Comparison of ENCODE assay signal across 1 cellular context in genomic region chr7:65006094-65006992, GRCh38.
TF ChIP-seq lines count a peak whose summit lies in the region.

Gene ERV3-1 (minus strand): TSS chr7:65006687. CDS start chr7:64993026, 13,661 bp downstream.

TF ChIP-seq in HepG2, 621 proteins besides CTCF, POLR2A, EP300 and RAD21 (continued from another document and continues in another):
- TF ChIP-seq ZNF276 (CRISPR knock-in tag; IDR thresholded peaks at IDR 0.05; ENCODE audit: low read depth) (0 out of 2 replicates have a peak, but pooled peaks have one; percentile 52), RBM22 (optimal IDR thresholded peaks at IDR 0.05; ENCODE audit: low read length) (no peak), GPN1 (CRISPR knock-in tag; IDR thresholded peaks at IDR 0.05; ENCODE audit: borderline replicate concordance) (no peak), ZKSCAN1 (IDR thresholded peaks at IDR 0.05; ENCODE audit: low read length) (no peak), CREB3 (CRISPR knock-in tag; IDR thresholded peaks at IDR 0.05) (no peak), CEBPG (CRISPR knock-in tag; IDR thresholded peaks at IDR 0.05) (no peak), KDM5A (IDR thresholded peaks at IDR 0.05; ENCODE audit: borderline replicate concordance, low read length) (peak; percentile 62; the same call in 1 of the 2 replicates), ATF7-NPFF (CRISPR knock-in tag; IDR thresholded peaks at IDR 0.05; ENCODE audit: low read depth) (no peak; the same call in 1 of the 2 replicates), ZNF784 (CRISPR knock-in tag; IDR thresholded peaks at IDR 0.05; ENCODE audit: borderline replicate concordance) (peak; percentile 48; the same call in 1 of the 2 replicates), ZNF432 (CRISPR knock-in tag; IDR thresholded peaks at IDR 0.05; ENCODE audit: borderline replicate concordance) (no peak), GATA4 (IDR thresholded peaks at IDR 0.05; ENCODE audit: borderline replicate concordance, low read depth) (peak; percentile 48; the same call in 1 of the 2 replicates), ZBTB2 (CRISPR knock-in tag; IDR thresholded peaks at IDR 0.05; ENCODE audit: low read depth) (no peak), YEATS2 (CRISPR knock-in tag; IDR thresholded peaks at IDR 0.05; ENCODE audit: borderline replicate concordance) (0 out of 2 replicates have a peak, but pooled peaks have one; percentile 39), MED8 (CRISPR knock-in tag; IDR thresholded peaks at IDR 0.05; ENCODE audit: insufficient replicate concordance) (peak; percentile 32), ZNF644 (CRISPR knock-in tag; IDR thresholded peaks at IDR 0.05; ENCODE audit: low read depth) (no peak), RNF2 (conservative IDR thresholded peaks at IDR 0.05; ENCODE audit: low read depth) (no peak), U2AF2 (IDR thresholded peaks at IDR 0.05; ENCODE audit: low read depth, low read length) (no peak), SMARCE1 (IDR thresholded peaks at IDR 0.05; ENCODE audit: borderline replicate concordance) (no peak), ZNF124 (CRISPR knock-in tag; IDR thresholded peaks at IDR 0.05) (no peak), ZNF343 (CRISPR knock-in tag; IDR thresholded peaks at IDR 0.05) (no peak), NR3C1 (CRISPR knock-in tag; IDR thresholded peaks at IDR 0.05) (no peak), POGZ (CRISPR knock-in tag; IDR thresholded peaks at IDR 0.05) (peak; percentile 78), PREB (CRISPR knock-in tag; IDR thresholded peaks at IDR 0.05) (no peak), ZNF263 (CRISPR knock-in tag; IDR thresholded peaks at IDR 0.05) (no peak), FOXK1 (CRISPR knock-in tag; IDR thresholded peaks at IDR 0.05; ENCODE audit: borderline replicate concordance, low read depth) (peak; percentile 29; the same call in 1 of the 2 replicates), ZNF772 (CRISPR knock-in tag; IDR thresholded peaks at IDR 0.05) (peak; percentile 89), CENPT (CRISPR knock-in tag; IDR thresholded peaks at IDR 0.05; ENCODE audit: low read depth) (no peak), ZNF33B (CRISPR knock-in tag; IDR thresholded peaks at IDR 0.05) (0 out of 2 replicates have a peak, but pooled peaks have one; percentile 74), JUNB (CRISPR knock-in tag; IDR thresholded peaks at IDR 0.05; ENCODE audit: borderline replicate concordance) (no peak), ZNF788 (CRISPR knock-in tag; IDR thresholded peaks at IDR 0.05; ENCODE audit: borderline replicate concordance) (peak; percentile 83; the same call in 1 of the 2 replicates), HNF4A (CRISPR knock-in tag; IDR thresholded peaks at IDR 0.05) (peak; percentile 26), ATF5 (CRISPR knock-in tag; IDR thresholded peaks at IDR 0.05; ENCODE audit: low read depth) (no peak), KLF12 (CRISPR knock-in tag; IDR thresholded peaks at IDR 0.05; ENCODE audit: borderline replicate concordance) (0 out of 2 replicates have a peak, but pooled peaks have one; percentile 70), ZNF598 (CRISPR knock-in tag; IDR thresholded peaks at IDR 0.05; ENCODE audit: borderline replicate concordance) (peak; percentile 90; the same call in 1 of the 2 replicates), ZNF619 (CRISPR knock-in tag; IDR thresholded peaks at IDR 0.05) (0 out of 2 replicates have a peak, but pooled peaks have one; percentile 40), ZSCAN5A (CRISPR knock-in tag; IDR thresholded peaks at IDR 0.05; ENCODE audit: borderline replicate concordance) (no peak), ZNF879 (CRISPR knock-in tag; IDR thresholded peaks at IDR 0.05) (no peak), THAP11 (CRISPR knock-in tag; IDR thresholded peaks at IDR 0.05) (peak; percentile 65), SSRP1 (CRISPR knock-in tag; IDR thresholded peaks at IDR 0.05) (no peak), MTA1 (CRISPR knock-in tag; IDR thresholded peaks at IDR 0.05; ENCODE audit: borderline replicate concordance) (no peak), FUBP1 (CRISPR knock-in tag; IDR thresholded peaks at IDR 0.05; ENCODE audit: borderline replicate concordance) (no peak), MED1 (CRISPR knock-in tag; IDR thresholded peaks at IDR 0.05) (peak; percentile 52), MAFG (CRISPR knock-in tag; IDR thresholded peaks at IDR 0.05) (no peak), ZNF546 (CRISPR knock-in tag; conservative IDR thresholded peaks at IDR 0.05) (no peak; the same call in 1 of the 2 replicates), HMG20B (CRISPR knock-in tag; conservative IDR thresholded peaks at IDR 0.05) (no peak), TFAP4 (IDR thresholded peaks at IDR 0.05; ENCODE audit: borderline replicate concordance, low read depth) (peak; percentile 29; the same call in 1 of the 2 replicates), ZNF10 (CRISPR knock-in tag; IDR thresholded peaks at IDR 0.05; ENCODE audit: borderline replicate concordance, low read depth) (no peak), SMARCC2 (IDR thresholded peaks at IDR 0.05) (no peak), ZBTB33 (CRISPR knock-in tag; IDR thresholded peaks at IDR 0.05) (no peak), MTA3 (CRISPR knock-in tag; IDR thresholded peaks at IDR 0.05) (no peak), MYNN (CRISPR knock-in tag; IDR thresholded peaks at IDR 0.05; ENCODE audit: low read depth) (no peak), MXD1 (CRISPR knock-in tag; IDR thresholded peaks at IDR 0.05) (no peak), EZH2 (conservative IDR thresholded peaks at IDR 0.05; ENCODE audit: low read depth, low read length) (no peak), ZBTB37 (CRISPR knock-in tag; IDR thresholded peaks at IDR 0.05) (no peak), GATAD1 (CRISPR knock-in tag; IDR thresholded peaks at IDR 0.05) (peak; percentile 64), REPIN1 (CRISPR knock-in tag; IDR thresholded peaks at IDR 0.05; ENCODE audit: borderline replicate concordance, low read depth) (no peak), HES4 (CRISPR knock-in tag; IDR thresholded peaks at IDR 0.05; ENCODE audit: borderline replicate concordance) (no peak), ZNF101 (CRISPR knock-in tag; IDR thresholded peaks at IDR 0.05; ENCODE audit: borderline replicate concordance, low read depth) (no peak)
